ENCODE assay signal across 10 cellular contexts in genomic region chr3:99934984-99935797, GRCh38.
A peak's percentile ranks its signal among the peaks of the same experiment; 100 is the strongest.
DNase-seq lines count a peak whose midpoint lies in the region; ATAC-seq and TF ChIP-seq lines count a peak whose summit lies in the region.
"Had no signal": no experiment of that assay in that cellular context is flagged by ENCODE, and none has a peak within 500 bp of the region (broad histone marks: within the 10 kb centered on the region; RNA-seq: fewer than 3 reads in every experiment).

No MANE protein-coding gene starts in this region.

- no peak overlapping the region for H3K9ac ChIP-seq in neuronal stem cell (ENCODE audit: low read depth, low read length, poor library complexity)

- H3K4ac ChIP-seq in neuronal stem cell (ENCODE audit: low read length) = no peak overlapping the region

- no peak overlapping the region for H4K91ac ChIP-seq in neuronal stem cell (ENCODE audit: low read depth, low read length, poor library complexity)

- H3K9me3 Mint-ChIP-seq in WTC11 = no peaks in the 10 kb centered on the region
- H3K9me3 Mint-ChIP-seq: stimulated activated naive CD8-positive, alpha-beta T cell treated with anti-CD3 and anti-CD28 coated beads, Interleukin-15, Interleukin-2, amounts not matched to agents 100 ng/mL and 50 ng/mL, for 24 hours had no signal

- no peak; the same call in 1 of the 2 replicates for ATAC-seq in WTC11
- ATAC-seq in GM21447 (IDR thresholded peaks at IDR 0.05; ENCODE audit: unreplicated experiment) = no peak

- H3K18ac ChIP-seq in neuronal stem cell (ENCODE audit: low read length) = no peak overlapping the region

- H4K8ac ChIP-seq in neuronal stem cell (ENCODE audit: low read depth, low read length) = no peak overlapping the region

- no peaks in the 10 kb centered on the region for H3K27me3 ChIP-seq in thymus (ENCODE audit: control insufficient read depth, insufficient read depth)
- H3K27me3 ChIP-seq in neuronal stem cell (ENCODE audit: control insufficient read depth in 3 of 3, insufficient read depth in 3 of 3, low read depth in 1 of 3, low read length in 3 of 3) = no peaks in the 10 kb centered on the region

- no peak overlapping the region for H2BK5ac ChIP-seq in neuronal stem cell (ENCODE audit: low read length)

- no peak overlapping the region for H2AFZ ChIP-seq in neuronal stem cell (ENCODE audit: low read length)

- H3K79me1 ChIP-seq in neuronal stem cell (ENCODE audit: low read depth, low read length) = peaks cover 2% of the 10 kb centered on the region

- H3K36me3 ChIP-seq in mesodermal cell (ENCODE audit: control insufficient read depth, insufficient read depth, low read length) = no peaks in the 10 kb centered on the region
- no peaks in the 10 kb centered on the region for H3K36me3 ChIP-seq in thymus (ENCODE audit: control insufficient read depth, insufficient read depth)
- no peaks in the 10 kb centered on the region for H3K36me3 ChIP-seq in neuronal stem cell (replicated peaks in 1 of 2; ENCODE audit: control insufficient read depth in 2 of 2, insufficient read depth in 2 of 2, low read length in 2 of 2)

- H3K4me1 ChIP-seq in mesodermal cell (ENCODE audit: control insufficient read depth, insufficient read depth, low read length, poor library complexity, severe bottlenecking) (peaks cover 26% of the 10 kb centered on the region), thymus (ENCODE audit: control insufficient read depth, insufficient read depth, low read length) (no peaks in the 10 kb centered on the region), neuronal stem cell (ENCODE audit: control insufficient read depth in 2 of 2, insufficient read depth in 1 of 2, low read depth in 1 of 2, low read length in 2 of 2) (peaks cover 4 to 6% of the 10 kb centered on the region in 2 donors)

- H3K9me3 ChIP-seq in mesodermal cell (ENCODE audit: control insufficient read depth, low read length) (no peaks in the 10 kb centered on the region), thymus (ENCODE audit: control insufficient read depth) (no peaks in the 10 kb centered on the region), neuronal stem cell (replicated peaks in 1 of 2; ENCODE audit: control insufficient read depth in 2 of 2, insufficient read depth in 1 of 2, low read depth in 1 of 2, low read length in 2 of 2) (no peaks in the 10 kb centered on the region)

- H2BK120ac ChIP-seq in neuronal stem cell (ENCODE audit: low read depth, low read length) = no peak overlapping the region

- H3K14ac ChIP-seq in neuronal stem cell (ENCODE audit: low read length) = no peak overlapping the region

- H3K4me3 ChIP-seq in fibroblast of the aortic adventitia (ENCODE audit: low read depth, low read length) (no peak overlapping the region), mesodermal cell (ENCODE audit: extremely low read depth, insufficient read depth, low read length, poor library complexity, severe bottlenecking) (no peak overlapping the region), thymus (ENCODE audit: low read length) (no peak overlapping the region), neuronal stem cell (ENCODE audit: low read length in 2 of 2) (no peak overlapping the region)

- no peak overlapping the region for H2BK12ac ChIP-seq in neuronal stem cell (ENCODE audit: low read length)

- no peak overlapping the region for H3K4me2 ChIP-seq in neuronal stem cell (ENCODE audit: insufficient read depth, low read length, poor library complexity, severe bottlenecking)

- peak overlapping the region; percentile 67; the same call in 1 of the 2 replicates for H3K27ac Mint-ChIP-seq in WTC11
- H3K27ac Mint-ChIP-seq: stimulated activated naive CD8-positive, alpha-beta T cell treated with anti-CD3 and anti-CD28 coated beads, Interleukin-15, Interleukin-2, amounts not matched to agents 100 ng/mL and 50 ng/mL, for 24 hours had no signal

- H2AK5ac ChIP-seq in neuronal stem cell (ENCODE audit: low read depth, low read length) = no peak overlapping the region

- 93 to 100% methylated on average over 2 to 3 of the region's 4 CpGs for WGBS in mesodermal cell (ENCODE audit: insufficient coverage in 2 of 2), 2 experiments
- 97% methylated on average over 4 of the region's 4 CpGs for WGBS in thymus
- WGBS in neuronal stem cell (ENCODE audit: extremely low coverage in 2 of 2, insufficient read length in 2 of 2, insufficient replicate concordance in 1 of 2), 2 donors = no CpG with 5 or more reads among the region's 4 CpGs

- no peak overlapping the region for H2BK15ac ChIP-seq in neuronal stem cell (ENCODE audit: low read length)

- H3K27me3 Mint-ChIP-seq in WTC11 (ENCODE audit: low read depth) = no peaks in the 10 kb centered on the region
- H3K27me3 Mint-ChIP-seq: stimulated activated naive CD8-positive, alpha-beta T cell treated with anti-CD3 and anti-CD28 coated beads, Interleukin-15, Interleukin-2, amounts not matched to agents 100 ng/mL and 50 ng/mL, for 24 hours had no signal

- H3K27ac ChIP-seq in mesodermal cell (ENCODE audit: low read depth, low read length, severe bottlenecking) = peak overlapping the region; percentile 68
- H3K27ac ChIP-seq in thymus (ENCODE audit: low read depth) = peak overlapping the region; percentile 18
- no peak overlapping the region for H3K27ac ChIP-seq in neuronal stem cell (replicated peaks; ENCODE audit: low read length)

- no peaks in the 10 kb centered on the region for H3K36me3 Mint-ChIP-seq in WTC11

- no peak for TF ChIP-seq CTCF in WTC11 (IDR thresholded peaks at IDR 0.05)
- no peak for TF ChIP-seq CTCF in fibroblast of the aortic adventitia (IDR thresholded peaks at IDR 0.05; ENCODE audit: insufficient read depth, low read length)

- CTCF ChIA-PET in WTC11 (lab: Charles Lee) = no interaction called here

- POLR2A ChIA-PET in WTC11 (lab: Charles Lee) = interaction anchor here (0.6 kb wide), 1 partner anchor 1127 kb away, joined by 7 read pairs; no protein-coding TSS in a partner anchor

- DNase-seq in WTC11 (ENCODE audit: low spot score) (no peak), fibroblast of the aortic adventitia (ENCODE audit: low read depth) (peak; percentile 57), RKO (ENCODE audit: low spot score) (no peak), neuronal stem cell (ENCODE audit: low spot score) (no peak)
- DNase-seq: NCI-H345; stimulated activated CD4-positive, alpha-beta T cell treated with anti-CD3 and anti-CD28 coated beads, Interleukin-4, amount 100 ng/mL, for 1 hour had no signal

- H3K4me3 Mint-ChIP-seq in WTC11 = no peak overlapping the region
- H3K4me3 Mint-ChIP-seq: stimulated activated naive CD8-positive, alpha-beta T cell treated with anti-CD3 and anti-CD28 coated beads, Interleukin-15, Interleukin-2, amounts not matched to agents 100 ng/mL and 50 ng/mL, for 24 hours had no signal

- no peak overlapping the region for H3K23ac ChIP-seq in neuronal stem cell (ENCODE audit: low read depth, low read length, poor library complexity)

- peaks cover 18% of the 10 kb centered on the region for H3K4me1 Mint-ChIP-seq in WTC11

TF ChIP-seq in WTC11, 78 proteins besides CTCF, POLR2A, EP300 and RAD21:
- no peak for TF ChIP-seq ZNF671 (CRISPR knock-in tag; IDR thresholded peaks at IDR 0.05)
- TF ChIP-seq AR (CRISPR knock-in tag; IDR thresholded peaks at IDR 0.05) = no peak
- TF ChIP-seq NR2C2 (CRISPR knock-in tag; IDR thresholded peaks at IDR 0.05) = no peak
- TF ChIP-seq SMAD4 (CRISPR knock-in tag; IDR thresholded peaks at IDR 0.05) = no peak
